ENCODE assay signal across 26 cellular contexts in the genomic region with DNA sequence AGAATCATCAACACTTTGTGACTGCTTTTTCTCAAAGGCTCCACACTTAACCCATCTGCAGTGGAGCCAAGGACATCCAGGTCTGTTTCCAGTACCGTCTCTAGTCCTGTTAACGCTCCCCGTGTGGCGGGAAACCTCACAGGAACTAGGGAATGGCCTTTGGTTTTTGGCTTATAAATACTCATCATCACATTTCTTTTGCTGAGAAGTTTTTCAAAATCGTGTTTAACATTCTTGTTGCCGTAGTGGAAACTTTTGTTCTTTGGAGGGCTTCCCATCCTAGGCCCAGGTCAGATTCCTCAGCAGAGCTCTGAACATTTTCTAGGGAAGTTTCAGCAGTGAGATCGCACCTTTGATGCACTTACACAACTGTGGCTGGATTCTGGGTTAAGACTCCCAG. TPM values are rescaled to one million over a fixed set of nuclear protein-coding genes. Genes with fewer than 3 reads are reported as not detected.
A peak's percentile ranks its signal among the peaks of the same experiment; 100 is the strongest.
DNase-seq lines count a peak whose midpoint lies in the region; TF ChIP-seq lines count a peak whose summit lies in the region.
"Had no signal": no experiment of that assay in that cellular context is flagged by ENCODE, and none has a peak within 500 bp of the region (broad histone marks: within the 10 kb centered on the region; RNA-seq: fewer than 3 reads in every experiment).

No MANE protein-coding gene starts in this region.

- no peak overlapping the region for H3K9ac ChIP-seq in rectal smooth muscle tissue (ENCODE audit: low read length)
- H3K9ac ChIP-seq: neural progenitor cell, parathyroid adenoma had no signal

- H3K27ac ChIP-seq in ascending aorta, result peak overlapping the region; percentile 67 to 82
- H3K27ac ChIP-seq in rectal smooth muscle tissue (ENCODE audit: low read depth, low read length), result peak overlapping the region; percentile 81
- H3K27ac ChIP-seq in thyroid gland, result peak overlapping the region in 2 of 3 donors; percentile 5 to 7
- H3K27ac ChIP-seq: A549, colonic mucosa, neural progenitor cell, VCaP had no signal

- H3K4me1 ChIP-seq in ascending aorta, result peaks cover 24 to 78% of the 10 kb centered on the region in 2 donors
- H3K4me1 ChIP-seq in rectal smooth muscle tissue (ENCODE audit: control insufficient read depth, insufficient read depth, low read length), result peaks cover 25% of the 10 kb centered on the region
- H3K4me1 ChIP-seq in thyroid gland, result peaks cover 20 to 23% of the 10 kb centered on the region in 2 donors
- H3K4me1 ChIP-seq: A549, colonic mucosa, neural progenitor cell, parathyroid adenoma had no signal

- H3K4me3 ChIP-seq in ascending aorta, result no peak overlapping the region
- H3K4me3 ChIP-seq in rectal smooth muscle tissue (ENCODE audit: low read length), result no peak overlapping the region
- no peak overlapping the region for H3K4me3 ChIP-seq in thyroid gland (replicated peaks in 1 of 3)
- H3K4me3 ChIP-seq: A549, colonic mucosa, neural progenitor cell had no signal

- TF ChIP-seq CTCF in ascending aorta (IDR thresholded peaks at IDR 0.05) (no peak), thyroid gland (IDR thresholded peaks at IDR 0.05) (no peak), GM13976 (IDR thresholded peaks at IDR 0.05; ENCODE audit: borderline replicate concordance, control extremely low read depth, extremely low read depth, insufficient read depth, missing control alignments) (no peak)

- no peak for TF ChIP-seq POLR2A in thyroid gland (IDR thresholded peaks at IDR 0.05)

- WGBS in thyroid gland, 2 donors, result 75 to 82% methylated on average over 7 of the region's 7 CpGs

- H3K36me3 ChIP-seq in ascending aorta, result no peaks in the 10 kb centered on the region
- H3K36me3 ChIP-seq in rectal smooth muscle tissue (ENCODE audit: control insufficient read depth, insufficient read depth, low read length), result no peaks in the 10 kb centered on the region
- no peaks in the 10 kb centered on the region for H3K36me3 ChIP-seq in thyroid gland
- H3K36me3 ChIP-seq: colonic mucosa, neural progenitor cell had no signal

- intact Hi-C loops in ascending aorta (cut with DNase I), result loop anchor here (2.0 to 10.0 kb wide), 3 partner anchors 24 to 68 kb away; partner anchors contain the start of gene DAAM2
- intact Hi-C loops in thyroid gland (cut with DNase I), result no loop called here

- in situ Hi-C loops in GM13976 (cut with MboI; ENCODE audit: low sequenced_read_pairs, unreplicated experiment), result no loop called here

- H3K9me3 ChIP-seq in ascending aorta (no peaks in the 10 kb centered on the region), thyroid gland (no peaks in the 10 kb centered on the region)
- H3K9me3 ChIP-seq: A549, colonic mucosa had no signal

- DNase-seq in ascending aorta (ENCODE audit: low spot score in 2 of 2), result no peak
- DNase-seq in fibroblast of peridontal ligament (ENCODE audit: extremely low read depth), result peak; percentile 61
- no peak for DNase-seq in thyroid gland
- no peak for DNase-seq in NCI-H446 (lab: John Stamatoyannopoulos, UW)
- no peak for DNase-seq in GM13976 (ENCODE audit: low spot score)
- DNase-seq in activated CD8-positive, alpha-beta memory T cell treated with anti-CD3 and anti-CD28 coated beads, Interleukin-2, amount 50 U/mL, for 4 hours, result no peak
- no peak for DNase-seq in NOMO-1 treated with dmso at 0.1 percent for 144 hours (lab: John Stamatoyannopoulos, UW; ENCODE audit: unreplicated experiment)
- DNase-seq: activated CD4-positive, alpha-beta T cell treated with anti-CD3 and anti-CD28 coated beads for 4 hours; activated T-cell treated with anti-CD3 and anti-CD28 coated beads for 4 hours; amniotic stem cell; CD4-positive, alpha-beta memory T cell; colonic mucosa; hypothalamus; KBM-7; left colon; NCI-H1092 treated with DMSO at 0.1 percent for 48 hours; NCI-H187; NCI-H82; stimulated activated CD4-positive, alpha-beta T cell treated with anti-CD3 and anti-CD28 coated beads, Interleukin-4, amount 100 ng/mL, for 1 hour; SW 1271 had no signal

- H3K27me3 ChIP-seq in ascending aorta, result no peaks in the 10 kb centered on the region
- no peaks in the 10 kb centered on the region for H3K27me3 ChIP-seq in rectal smooth muscle tissue (ENCODE audit: control insufficient read depth, insufficient read depth, low read length)
- no peaks in the 10 kb centered on the region for H3K27me3 ChIP-seq in thyroid gland
- H3K27me3 ChIP-seq: colonic mucosa, neural progenitor cell had no signal

RNA-seq across cellular contexts. Expression of gene DAAM2, which starts 24.6 kb away (rescaled TPM):
- 44.0 TPM for total RNA-seq in ascending aorta
- 10 to 100 TPM; 17.8 to 37.0 (median 23.8) TPM for total RNA-seq in thyroid gland
- total RNA-seq: CD4-positive, alpha-beta memory T cell; NCI-H460 had no signal

Comparison
In these comparisons a context has a peak if more than half of its experiments do, and no peak if none do; other contexts are left out.
1. H3K27ac ChIP-seq: peak in every context shown above with its lines; median percentile 81 in rectal smooth muscle tissue; 74 in ascending aorta; 6 in thyroid gland.